In the genomic region with DNA sequence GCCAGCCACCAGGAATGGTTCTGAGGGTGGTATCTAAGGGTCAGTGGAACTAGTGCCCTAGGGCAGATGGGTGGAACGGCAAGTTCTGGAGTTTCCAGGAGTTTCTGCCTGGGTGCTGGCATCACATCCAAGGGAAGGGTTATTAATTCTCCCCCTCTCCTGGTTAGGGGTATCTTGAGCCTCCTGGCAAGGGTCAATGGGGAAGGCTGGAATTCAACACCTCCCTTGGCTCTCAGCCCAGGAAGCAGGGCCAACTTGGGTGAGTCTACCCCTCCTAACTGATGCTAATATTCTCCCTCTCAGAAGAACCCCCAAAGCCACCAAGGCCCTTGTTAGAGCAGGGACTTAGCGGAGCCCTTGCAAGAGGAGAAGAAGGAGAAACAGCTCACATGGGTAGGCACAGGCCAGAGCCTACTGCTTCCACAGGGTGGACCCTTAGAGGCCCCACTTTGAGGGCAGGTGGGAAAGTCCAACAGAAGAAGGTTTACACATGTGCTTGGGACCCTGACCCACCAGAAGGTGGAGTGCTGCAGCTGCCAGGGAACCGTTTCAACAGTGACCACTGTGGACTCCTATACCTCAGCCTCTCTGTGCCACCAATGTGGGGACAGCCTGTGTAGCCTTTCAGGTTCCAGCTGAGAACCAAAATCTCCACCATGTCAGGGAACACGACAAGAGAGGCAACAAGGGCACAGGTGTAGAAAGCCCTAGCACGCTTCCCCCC, we compare ENCODE assay signal across 6 cellular contexts. TPM values are rescaled to one million over a fixed set of nuclear protein-coding genes. Genes with fewer than 3 reads are reported as not detected.
DNase-seq lines count a peak whose midpoint lies in the region; ATAC-seq and TF ChIP-seq lines count a peak whose summit lies in the region.

No MANE protein-coding gene starts in this region.

- H3K27me3 ChIP-seq in CD4-positive, CD25-positive, alpha-beta regulatory T cell (ENCODE audit: control insufficient read depth, insufficient read depth, low read length): no peaks in the 10 kb centered on the region

- peak overlapping the region; percentile 71 for H3K4me3 ChIP-seq in CD4-positive, CD25-positive, alpha-beta regulatory T cell (ENCODE audit: low read depth, low read length)

- TF ChIP-seq CTCF in VCaP (conservative IDR thresholded peaks at IDR 0.05) (0 out of 2 replicates have a peak, but pooled peaks have one; percentile 10), mesothelial cell of epicardium (IDR thresholded peaks at IDR 0.05; ENCODE audit: unreplicated experiment) (no peak)

- ATAC-seq in CD4-positive, CD25-positive, alpha-beta regulatory T cell (ENCODE audit: low read depth in 2 of 2): no peak
- ATAC-seq in GM18505 (IDR thresholded peaks at IDR 0.05; ENCODE audit: unreplicated experiment): no peak
- no peak for ATAC-seq in GM18517 (IDR thresholded peaks at IDR 0.05; ENCODE audit: unreplicated experiment)

- H3K4me3 Mint-ChIP-seq in CD4-positive, CD25-positive, alpha-beta regulatory T cell: peak overlapping the region; percentile 90 to 99 (median 94)
- peak overlapping the region; percentile 97 for H3K4me3 Mint-ChIP-seq in mesothelial cell of epicardium

- peaks cover 49% of the 10 kb centered on the region for H3K4me1 ChIP-seq in CD4-positive, CD25-positive, alpha-beta regulatory T cell (ENCODE audit: control insufficient read depth, insufficient read depth, low read length, poor library complexity, severe bottlenecking)

- no peaks in the 10 kb centered on the region for H3K9me3 ChIP-seq in CD4-positive, CD25-positive, alpha-beta regulatory T cell (ENCODE audit: control insufficient read depth in 2 of 2, low read length in 2 of 2)

- H3K4me1 Mint-ChIP-seq in CD4-positive, CD25-positive, alpha-beta regulatory T cell: peaks cover 0 to 77% (median 37%) of the 10 kb centered on the region in 4 donors
- peaks cover 39% of the 10 kb centered on the region for H3K4me1 Mint-ChIP-seq in mesothelial cell of epicardium

- H3K9me3 Mint-ChIP-seq in CD4-positive, CD25-positive, alpha-beta regulatory T cell: no peaks in the 10 kb centered on the region
- H3K9me3 Mint-ChIP-seq in mesothelial cell of epicardium: no peaks in the 10 kb centered on the region

- no peaks in the 10 kb centered on the region for H3K27me3 Mint-ChIP-seq in CD4-positive, CD25-positive, alpha-beta regulatory T cell
- H3K27me3 Mint-ChIP-seq in mesothelial cell of epicardium (ENCODE audit: low read depth): no peaks in the 10 kb centered on the region

- DNase-seq in CD4-positive, CD25-positive, alpha-beta regulatory T cell: no peak
- DNase-seq in mesothelial cell of epicardium (ENCODE audit: low spot score in 2 of 2, unreplicated experiment in 2 of 2) (no peak), KG1 (lab: John Stamatoyannopoulos, UW) (no peak)

- H3K36me3 Mint-ChIP-seq in CD4-positive, CD25-positive, alpha-beta regulatory T cell: peaks cover 19% of the 10 kb centered on the region
- H3K36me3 Mint-ChIP-seq in mesothelial cell of epicardium: no peaks in the 10 kb centered on the region

- H3K36me3 ChIP-seq in CD4-positive, CD25-positive, alpha-beta regulatory T cell (ENCODE audit: control insufficient read depth, insufficient read depth, low read length): peaks cover 40% of the 10 kb centered on the region

- H3K27ac Mint-ChIP-seq in CD4-positive, CD25-positive, alpha-beta regulatory T cell: peak overlapping the region in 1 of 3 donors; percentile 26
- H3K27ac Mint-ChIP-seq in mesothelial cell of epicardium: no peak overlapping the region

- TF ChIP-seq POLR2A in GM18505 (IDR thresholded peaks at IDR 0.05; ENCODE audit: borderline replicate concordance, extremely low read depth, insufficient read depth, insufficient read length): no peak

- H3K27ac ChIP-seq in CD4-positive, CD25-positive, alpha-beta regulatory T cell (ENCODE audit: insufficient read depth, low read length, poor library complexity, severe bottlenecking): no peak overlapping the region
- peak overlapping the region; percentile 94; the same call in 1 of the 2 replicates for H3K27ac ChIP-seq in VCaP

RNA-seq across cellular contexts. Expression of a gene that starts 3.3 kb away (rescaled TPM):
- 18.3 TPM for total RNA-seq in CD4-positive, CD25-positive, alpha-beta regulatory T cell
- polyA plus RNA-seq in CD4-positive, CD25-positive, alpha-beta regulatory T cell: 10 to 100 TPM; 33.5 to 38.6 (median 36.5) TPM
- 38.6 to 41.3 TPM (median 40.3 TPM) in 3 replicates for total RNA-seq in mesothelial cell of epicardium

RNA-seq across cellular contexts. Expression of a gene that starts 5.3 kb away (rescaled TPM):
- total RNA-seq in CD4-positive, CD25-positive, alpha-beta regulatory T cell: 28.5 TPM
- polyA plus RNA-seq in CD4-positive, CD25-positive, alpha-beta regulatory T cell: 10 to 100 TPM; 66.3 to 92.2 (median 79.2) TPM
- total RNA-seq in mesothelial cell of epicardium: 12.9 to 13.6 TPM (median 13.1 TPM) in 3 replicates

RNA-seq across cellular contexts. Expression of a gene that starts 5.4 kb away (rescaled TPM):
- total RNA-seq in CD4-positive, CD25-positive, alpha-beta regulatory T cell: 30.1 TPM
- polyA plus RNA-seq in CD4-positive, CD25-positive, alpha-beta regulatory T cell: 10 to 100 TPM; 43.0 to 51.8 (median 49.6) TPM
- total RNA-seq in mesothelial cell of epicardium: 19.9 to 23.4 TPM (median 23.3 TPM) in 3 replicates

RNA-seq across cellular contexts. Expression of a gene that starts 10.5 kb away (rescaled TPM):
- 1.6 TPM for total RNA-seq in CD4-positive, CD25-positive, alpha-beta regulatory T cell
- polyA plus RNA-seq in CD4-positive, CD25-positive, alpha-beta regulatory T cell: under 1 TPM in 1 of 4 donors, not detected in 3; 0.09 TPM
- total RNA-seq in mesothelial cell of epicardium: 0.54 to 1.00 TPM (median 0.83 TPM) in 3 replicates

RNA-seq across cellular contexts. Expression of a gene that starts 15.4 kb away (rescaled TPM):
- total RNA-seq in CD4-positive, CD25-positive, alpha-beta regulatory T cell: 76.0 TPM
- polyA plus RNA-seq in CD4-positive, CD25-positive, alpha-beta regulatory T cell: 10 to 100 TPM; 48.4 to 67.4 (median 54.7) TPM
- total RNA-seq in mesothelial cell of epicardium: 13.7 to 15.4 TPM (median 14.3 TPM) in 3 replicates
